Comparison of ENCODE assay signal across 8 cellular contexts in genomic region chr5:78008356-78008967, GRCh38.
A peak's percentile ranks its signal among the peaks of the same experiment; 100 is the strongest.
DNase-seq lines count a peak whose midpoint lies in the region; ATAC-seq, FAIRE-seq and TF ChIP-seq lines count a peak whose summit lies in the region.

No MANE protein-coding gene starts in this region.

- peak; percentile 43 for FAIRE-seq in GM12891 (lab: Jason Lieb, UNC)
- FAIRE-seq in HepG2 (lab: Jason Lieb, UNC): peak; percentile 56

- H3K27ac Mint-ChIP-seq in MCF 10A (ENCODE audit: low read depth, unreplicated experiment): no peak overlapping the region
- no peak overlapping the region for H3K27ac Mint-ChIP-seq in natural killer cell

- no peak overlapping the region for H3K9ac ChIP-seq in HepG2 (ENCODE audit: insufficient read depth, low read depth, low read length)

- H3K4me1 Mint-ChIP-seq in MCF 10A (ENCODE audit: insufficient read depth, unreplicated experiment): no peaks in the 10 kb centered on the region
- H3K4me1 Mint-ChIP-seq in natural killer cell: no peaks in the 10 kb centered on the region

- in situ Hi-C loops in HepG2 (cut with HindIII; ENCODE audit: extremely low pct_ligation_motif_present, low pct_unique_long_range_greater_than_20kb): no loop called here

- TF ChIP-seq POLR2A in GM12891 (IDR thresholded peaks at IDR 0.05; ENCODE audit: low read depth, low read length): no peak
- TF ChIP-seq POLR2A in HepG2 (IDR thresholded peaks at IDR 0.05; ENCODE audit: insufficient read depth in 1 of 2, low read depth in 2 of 2, low read length in 2 of 2): no peak

- no peaks in the 10 kb centered on the region for H3K9me3 Mint-ChIP-seq in MCF 10A (ENCODE audit: unreplicated experiment)
- no peaks in the 10 kb centered on the region for H3K9me3 Mint-ChIP-seq in natural killer cell

- no peaks in the 10 kb centered on the region for H3K79me2 ChIP-seq in HepG2 (ENCODE audit: insufficient read depth, low read length)

- no peak overlapping the region for H2AFZ ChIP-seq in HepG2 (ENCODE audit: low read length)

- TF ChIP-seq EP300 in HepG2 (IDR thresholded peaks at IDR 0.05; ENCODE audit: low read depth in 2 of 2, low read length in 2 of 2) (no peak), HepG2 (CRISPR knock-in tag; IDR thresholded peaks at IDR 0.05; ENCODE audit: borderline replicate concordance) (no peak)

- H3K27me3 ChIP-seq in AG04450 (ENCODE audit: control insufficient read depth, insufficient read depth, low read length): no peaks in the 10 kb centered on the region
- H3K27me3 ChIP-seq in HepG2 (ENCODE audit: control insufficient read depth in 1 of 2, insufficient read depth in 2 of 2, low read length in 2 of 2): no peaks in the 10 kb centered on the region

- POLR2A ChIA-PET in AG04450 (lab: Yijun Ruan, JAX): no interaction called here
- POLR2A ChIA-PET in MCF 10A (lab: Yijun Ruan, JAX): no interaction called here
- POLR2A ChIA-PET in HepG2 (lab: Yijun Ruan, JAX): no interaction called here

- H3K4me1 ChIP-seq in HepG2 (ENCODE audit: insufficient read depth, low read length): peaks cover 18% of the 10 kb centered on the region; the same call in 1 of the 2 replicates

- peak; percentile 88 for TF ChIP-seq CTCF in AG04450 (IDR thresholded peaks at IDR 0.05; ENCODE audit: low read depth, low read length)
- TF ChIP-seq CTCF in MCF 10A (IDR thresholded peaks at IDR 0.05; ENCODE audit: unreplicated experiment): peak; percentile 83
- TF ChIP-seq CTCF in HepG2 (CRISPR knock-in tag; IDR thresholded peaks at IDR 0.05): peak; percentile 75
- no peak for TF ChIP-seq CTCF in natural killer cell (IDR thresholded peaks at IDR 0.05)

- ATAC-seq in HepG2: peak; percentile 77
- ATAC-seq in natural killer cell: no peak
- no peak for ATAC-seq in HG02798 (IDR thresholded peaks at IDR 0.05; ENCODE audit: poor library complexity, unreplicated experiment)
- no peak for ATAC-seq in HG02938 (IDR thresholded peaks at IDR 0.05; ENCODE audit: unreplicated experiment)

- no peak for DNase-seq in AG04450 (ENCODE audit: low read depth, low spot score)
- DNase-seq in GM12891 (ENCODE audit: insufficient read length, low spot score): no peak
- DNase-seq in NCI-H345 treated with DMSO at 0.1 percent for 48 hours (lab: John Stamatoyannopoulos, UW; ENCODE audit: unreplicated experiment): peak; percentile 14
- peak; percentile 54 for DNase-seq in MCF 10A (ENCODE audit: unreplicated experiment)
- DNase-seq in HepG2 (ENCODE audit: low spot score): peak; percentile 31
- no peak for DNase-seq in natural killer cell

- H3K27me3 Mint-ChIP-seq in MCF 10A (ENCODE audit: insufficient read depth, unreplicated experiment) (no peaks in the 10 kb centered on the region), natural killer cell (ENCODE audit: low read depth in 2 of 2) (no peaks in the 10 kb centered on the region)

- no peaks in the 10 kb centered on the region for H4K20me1 ChIP-seq in HepG2 (ENCODE audit: insufficient read depth, low read length)

- H3K4me2 ChIP-seq in HepG2 (ENCODE audit: low read depth, low read length): no peak overlapping the region

- intact Hi-C loops in MCF 10A (cut with micrococcal nuclease): loop anchor here (1.0 to 5.0 kb wide), 3 partner anchors 141 to 491 kb away; no protein-coding TSS in a partner anchor
- intact Hi-C loops in HepG2 (cut with micrococcal nuclease; ENCODE audit: unreplicated experiment): loop anchor here (1.0 to 10.0 kb wide), 3 partner anchors 234 to 448 kb away; partner anchors contain the start of gene TBCA
- intact Hi-C loops in natural killer cell (cut with micrococcal nuclease): no loop called here

- WGBS in HepG2 (ENCODE audit: low lambda C conversion rate): 29% methylated on average over 1 of the region's 1 CpG

- H3K9me3 ChIP-seq in AG04450 (ENCODE audit: control insufficient read depth, insufficient read depth, low read length) (no peaks in the 10 kb centered on the region), HepG2 (ENCODE audit: low read length) (no peaks in the 10 kb centered on the region)

- H3K36me3 Mint-ChIP-seq in MCF 10A (ENCODE audit: insufficient read depth, unreplicated experiment): no peaks in the 10 kb centered on the region
- H3K36me3 Mint-ChIP-seq in natural killer cell: no peaks in the 10 kb centered on the region

- CTCF ChIA-PET in AG04450 (lab: Charles Lee) (interaction anchor here (0.7 to 2.5 kb wide), 13 partner anchors 8 to 749 kb away, joined by 3 to 17 read pairs (median 4); no protein-coding TSS in a partner anchor), MCF 10A (lab: Yijun Ruan, JAX) (interaction anchor here (0.6 to 3.1 kb wide), 14 partner anchors 9 to 1000 kb away, joined by 3 to 24 read pairs (median 4); no protein-coding TSS in a partner anchor), HepG2 (lab: Yijun Ruan, JAX; ENCODE audit: low intra/inter-chr PET ratio, low total read pairs) (interaction anchor here (1.2 to 1.5 kb wide), 3 partner anchors 363 to 490 kb away, joined by 3 to 9 read pairs (median 5); no protein-coding TSS in a partner anchor)

- no peak overlapping the region for H3K27ac ChIP-seq in AG04450 (ENCODE audit: low read depth, low read length)
- no peak overlapping the region for H3K27ac ChIP-seq in HepG2 (ENCODE audit: extremely low read length, insufficient read depth, low read length)

- BruUV-seq in MCF 10A (replicated peaks; lab: Mats Ljungman, UMichigan) (no TSS peak), HepG2 (replicated peaks; lab: Mats Ljungman, UMichigan) (no TSS peak)

- peak; percentile 55; the same call in 1 of the 2 replicates for TF ChIP-seq RAD21 in HepG2 (CRISPR knock-in tag; IDR thresholded peaks at IDR 0.05)

- no peaks in the 10 kb centered on the region for H3K36me3 ChIP-seq in HepG2 (replicated peaks in 1 of 2; ENCODE audit: control insufficient read depth in 1 of 2, insufficient read depth in 2 of 2, low read length in 2 of 2)

- H3K4me3 Mint-ChIP-seq in MCF 10A (ENCODE audit: unreplicated experiment) (no peak overlapping the region), natural killer cell (no peak overlapping the region)

- H3K4me3 ChIP-seq in AG04450 (ENCODE audit: low read depth, low read length): no peak overlapping the region
- H3K4me3 ChIP-seq in HepG2 (replicated peaks in 1 of 3; ENCODE audit: insufficient read depth in 1 of 3, low read depth in 2 of 3, low read length in 3 of 3): no peak overlapping the region

TF ChIP-seq in GM12891, 5 proteins besides CTCF, POLR2A, EP300 and RAD21:
- TF ChIP-seq POU2F2 (IDR thresholded peaks at IDR 0.05; ENCODE audit: low read depth, low read length): no peak
- TF ChIP-seq TAF1 (IDR thresholded peaks at IDR 0.05; ENCODE audit: low read depth, low read length): no peak
- no peak for TF ChIP-seq SPI1 (IDR thresholded peaks at IDR 0.05; ENCODE audit: low read depth, low read length)
- TF ChIP-seq POLR2AphosphoS5 (IDR thresholded peaks at IDR 0.05; ENCODE audit: low read depth, low read length): no peak
- no peak for TF ChIP-seq PAX5 (IDR thresholded peaks at IDR 0.05; ENCODE audit: insufficient read depth, low read length, severe bottlenecking)

TF ChIP-seq in HepG2, 621 proteins besides CTCF, POLR2A, EP300 and RAD21:
- TF ChIP-seq NFATC3 (CRISPR knock-in tag; IDR thresholded peaks at IDR 0.05): no peak
- TF ChIP-seq ARID3A (IDR thresholded peaks at IDR 0.05; ENCODE audit: low read depth, low read length): 0 out of 2 replicates have a peak, but pooled peaks have one; percentile 32
- TF ChIP-seq TRIM22 (IDR thresholded peaks at IDR 0.05): no peak
- no peak for TF ChIP-seq SNAPC5 (CRISPR knock-in tag; IDR thresholded peaks at IDR 0.05; ENCODE audit: borderline replicate concordance)
- TF ChIP-seq RFXANK (CRISPR knock-in tag; IDR thresholded peaks at IDR 0.05): no peak
- peak; percentile 70 for TF ChIP-seq SMC3 (IDR thresholded peaks at IDR 0.05; ENCODE audit: low read length)
- TF ChIP-seq HMG20B (CRISPR knock-in tag; conservative IDR thresholded peaks at IDR 0.05): no peak
- no peak for TF ChIP-seq ZNF605 (CRISPR knock-in tag; IDR thresholded peaks at IDR 0.05)
- peak; percentile 85 for TF ChIP-seq STAG1 (CRISPR knock-in tag; IDR thresholded peaks at IDR 0.05)
- TF ChIP-seq ZNF24 (IDR thresholded peaks at IDR 0.05): no peak
- no peak for TF ChIP-seq CENPX (CRISPR knock-in tag; IDR thresholded peaks at IDR 0.05)
- TF ChIP-seq WIZ (CRISPR knock-in tag; IDR thresholded peaks at IDR 0.05): no peak

Comparison
In these comparisons a context has a peak if more than half of its experiments do, and no peak if none do; other contexts are left out.
1. DNase-seq: peak in NCI-H345 treated with DMSO at 0.1 percent for 48 hours (single experiment), MCF 10A (single experiment) and HepG2 (single experiment); none in AG04450 (single experiment), GM12891 (single experiment) and natural killer cell (single experiment).